ENCODE assay signal across 7 cellular contexts in genomic region chr2:27428978-27429541, GRCh38. TPM values are rescaled to one million over a fixed set of nuclear protein-coding genes. Genes with fewer than 3 reads are reported as not detected.
DNase-seq lines count a peak whose midpoint lies in the region; ATAC-seq and TF ChIP-seq lines count a peak whose summit lies in the region.

No MANE protein-coding gene starts in this region.

- DNase-seq in HCT116 (ENCODE audit: low read depth, low spot score) (peak; percentile 64), MM.1S (peak; percentile 90), T-helper 9 cell (peak; percentile 52), body of pancreas (peak; percentile 88 to 92 (median 91)), gastrocnemius medialis (peak; percentile 72 to 82)

- POLR2A ChIA-PET in HCT116 (lab: Charles Lee), result interaction anchor here (1.3 to 2.7 kb wide), 3 partner anchors 15 to 254 kb away, joined by 3 to 22 read pairs (median 7); partner anchors contain the start of gene PPM1G

- H4K20me1 ChIP-seq in HCT116 (ENCODE audit: insufficient read depth), result no peaks in the 10 kb centered on the region
- no peaks in the 10 kb centered on the region; the same call in 1 of the 2 replicates for H4K20me1 ChIP-seq in MM.1S (ENCODE audit: insufficient read depth, low read length)

- H3K4me1 ChIP-seq in HCT116 (ENCODE audit: control insufficient read depth in 1 of 2, insufficient read depth in 2 of 2, low read length in 2 of 2) (peaks cover 22 to 36% of the 10 kb centered on the region in 2 experiments), MM.1S (ENCODE audit: low read length) (peaks cover 9% of the 10 kb centered on the region; the same call in 1 of the 2 replicates), body of pancreas (peaks cover 40% of the 10 kb centered on the region), gastrocnemius medialis (peaks cover 34 to 43% of the 10 kb centered on the region in 2 donors)

- RAD21 ChIA-PET in HCT116 (lab: Charles Lee; ENCODE audit: low non-redundant PET in 1 of 2, low total read pairs in 2 of 2, uncharacterized antibody in 2 of 2, unreplicated experiment in 2 of 2), result interaction anchor here in 1 of 2 experiments (0.9 kb wide), 1 partner anchor 199 kb away, joined by 3 read pairs; the partner anchor contains the start of genes CCDC121 and GPN1

- no peaks in the 10 kb centered on the region for H3K9me2 ChIP-seq in HCT116 (ENCODE audit: insufficient read depth)
- H3K9me2 ChIP-seq in MM.1S (replicated peaks; ENCODE audit: insufficient read depth, low read length), result no peaks in the 10 kb centered on the region

- BruUV-seq in HCT116 (replicated peaks; lab: Mats Ljungman, UMichigan), result no TSS peak

- 1% methylated on average over 16 to 39 of the region's 51 CpGs for WGBS in body of pancreas, 2 donors

- TF ChIP-seq RAD21 in HCT116 (IDR thresholded peaks at IDR 0.05; ENCODE audit: low read depth), result no peak

- H3K4me3 ChIP-seq in GM12875 (ENCODE audit: low read depth, low read length) (peak overlapping the region; percentile 97), HCT116 (replicated peaks in 1 of 2; ENCODE audit: low read depth in 1 of 2, low read length in 2 of 2) (peak overlapping the region; percentile 85 to 92), MM.1S (ENCODE audit: low read length) (peak overlapping the region; percentile 88), body of pancreas (peak overlapping the region; percentile 76 to 90), iPS-11a (ENCODE audit: low read depth, low read length) (peak overlapping the region; percentile 78), gastrocnemius medialis (peak overlapping the region; percentile 81 to 100 (median 98))

- in situ Hi-C loops in gastrocnemius medialis (cut with MboI; ENCODE audit: low sequenced_read_pairs in 4 of 4), result no loop called here

- peaks cover 2 to 10% of the 10 kb centered on the region in 2 experiments; a peak in 3 of 4 replicates for H3K36me3 ChIP-seq in HCT116 (ENCODE audit: control insufficient read depth in 1 of 2, insufficient read depth in 2 of 2, low read length in 2 of 2)
- peaks cover 2% of the 10 kb centered on the region; the same call in 1 of the 2 replicates for H3K36me3 ChIP-seq in MM.1S (replicated peaks; ENCODE audit: insufficient read depth, low read length)
- H3K36me3 ChIP-seq in body of pancreas (replicated peaks in 1 of 2; ENCODE audit: insufficient read depth in 1 of 2, low read depth in 2 of 2), result peaks cover 5 to 7% of the 10 kb centered on the region in 2 donors
- H3K36me3 ChIP-seq in gastrocnemius medialis, result peaks cover 4 to 11% of the 10 kb centered on the region in 2 donors

- H3K27ac ChIP-seq in HCT116 (ENCODE audit: low read depth, low read length), result peak overlapping the region; percentile 93
- peak overlapping the region; percentile 85; the same call in 1 of the 2 replicates for H3K27ac ChIP-seq in MM.1S (ENCODE audit: low read length)
- peak overlapping the region; percentile 96 to 99 (median 97) for H3K27ac ChIP-seq in body of pancreas
- peak overlapping the region; percentile 93 to 100 (median 100) for H3K27ac ChIP-seq in gastrocnemius medialis

- peak; percentile 88 for ATAC-seq in HCT116
- peak; percentile 87 for ATAC-seq in body of pancreas
- peak; percentile 84 to 85 for ATAC-seq in gastrocnemius medialis

- no peak for TF ChIP-seq CTCF in GM12875 (IDR thresholded peaks at IDR 0.05; ENCODE audit: borderline replicate concordance, insufficient read depth, low read depth, low read length)
- no peak for TF ChIP-seq CTCF in HCT116 (IDR thresholded peaks at IDR 0.05 in 2 of 3, conservative IDR thresholded peaks at IDR 0.05 in 1 of 3; ENCODE audit: borderline replicate concordance in 1 of 3, insufficient read depth in 1 of 3, low read depth in 2 of 3, low read length in 2 of 3)
- no peak for TF ChIP-seq CTCF in MM.1S (IDR thresholded peaks at IDR 0.05; ENCODE audit: low read length)
- TF ChIP-seq CTCF in body of pancreas (IDR thresholded peaks at IDR 0.05), result peak in 1 of 7 experiments; percentile 9
- TF ChIP-seq CTCF in gastrocnemius medialis (IDR thresholded peaks at IDR 0.05 in 4 of 5, conservative IDR thresholded peaks at IDR 0.05 in 1 of 5), result no peak

- intact Hi-C loops in HCT116 (cut with micrococcal nuclease), result loop anchor here (2.0 to 10.0 kb wide), 2 partner anchors 20 to 156 kb away; partner anchors contain the start of genes PPM1G and ZNF512
- intact Hi-C loops in body of pancreas (cut with DNase I), result no loop called here
- intact Hi-C loops in gastrocnemius medialis (cut with DNase I; ENCODE audit: low total_unique reads), result loop anchor here (1.0 to 2.0 kb wide), 2 partner anchors 20 to 48 kb away; partner anchors contain the start of genes PPM1G and ZNF513

- peak overlapping the region; percentile 86 for H3K4me2 ChIP-seq in HCT116 (ENCODE audit: low read length)
- peak overlapping the region; percentile 96 for H3K4me2 ChIP-seq in MM.1S (ENCODE audit: low read depth, low read length)

- H3K9me3 ChIP-seq in HCT116 (ENCODE audit: control insufficient read depth in 1 of 2, insufficient read depth in 1 of 2, low read depth in 1 of 2, low read length in 2 of 2), result no peaks in the 10 kb centered on the region
- no peaks in the 10 kb centered on the region for H3K9me3 ChIP-seq in MM.1S (replicated peaks; ENCODE audit: insufficient read depth, low read length)
- H3K9me3 ChIP-seq in body of pancreas, result no peaks in the 10 kb centered on the region
- H3K9me3 ChIP-seq in gastrocnemius medialis, result no peaks in the 10 kb centered on the region

- TF ChIP-seq POLR2A in HCT116 (IDR thresholded peaks at IDR 0.05; ENCODE audit: borderline replicate concordance, extremely low read depth, insufficient read depth, insufficient read length), result no peak
- no peak for TF ChIP-seq POLR2A in body of pancreas (IDR thresholded peaks at IDR 0.05)
- TF ChIP-seq POLR2A in gastrocnemius medialis (IDR thresholded peaks at IDR 0.05), result no peak

- peaks cover 19% of the 10 kb centered on the region for H3F3A ChIP-seq in MM.1S (ENCODE audit: insufficient read depth, low read length)

- H3K27me3 ChIP-seq in HCT116 (ENCODE audit: insufficient read depth, low read length) (no peaks in the 10 kb centered on the region), MM.1S (replicated peaks; ENCODE audit: insufficient read depth, low read length) (no peaks in the 10 kb centered on the region), body of pancreas (no peaks in the 10 kb centered on the region), gastrocnemius medialis (no peaks in the 10 kb centered on the region)

- CTCF ChIA-PET in HCT116 (lab: Charles Lee), result interaction anchor here (1.3 to 2.2 kb wide), 4 partner anchors 11 to 21 kb away, joined by 3 to 6 read pairs (median 4); no protein-coding TSS in a partner anchor

- peak overlapping the region; percentile 91 for H3K9ac ChIP-seq in HCT116 (ENCODE audit: low read length)
- H3K9ac ChIP-seq in MM.1S (ENCODE audit: low read length), result peak overlapping the region; percentile 95

- H2AFZ ChIP-seq in HCT116 (ENCODE audit: low read depth, low read length, poor library complexity, severe bottlenecking), result no peak overlapping the region
- H2AFZ ChIP-seq in MM.1S (ENCODE audit: low read length), result peak overlapping the region; percentile 97

- peaks cover 38% of the 10 kb centered on the region for H3K79me2 ChIP-seq in HCT116 (ENCODE audit: insufficient read depth, low read length)
- H3K79me2 ChIP-seq in MM.1S (ENCODE audit: low read length), result peaks cover 38% of the 10 kb centered on the region

TF ChIP-seq in HCT116, 20 proteins besides CTCF, POLR2A, EP300 and RAD21 (continues in another document):
- peak; percentile 50; the same call in 1 of the 2 replicates for TF ChIP-seq EGR1 (IDR thresholded peaks at IDR 0.05; ENCODE audit: low read depth)
- TF ChIP-seq EZH2phosphoT487 (IDR thresholded peaks at IDR 0.05; ENCODE audit: borderline replicate concordance), result no peak
- no peak for TF ChIP-seq YY1 (IDR thresholded peaks at IDR 0.05; ENCODE audit: extremely low read depth, insufficient replicate concordance, low read depth, low read length)
- TF ChIP-seq CEBPB (IDR thresholded peaks at IDR 0.05; ENCODE audit: low read depth), result no peak
- no peak for TF ChIP-seq ZNF274 (IDR thresholded peaks at IDR 0.05; ENCODE audit: low read depth, low read length)
- no peak for TF ChIP-seq ZBTB33 (IDR thresholded peaks at IDR 0.05; ENCODE audit: extremely low read depth, insufficient replicate concordance, low read length)
- no peak for TF ChIP-seq SRF (IDR thresholded peaks at IDR 0.05; ENCODE audit: low read depth)
- peak; percentile 97 for TF ChIP-seq TCF7L2 (IDR thresholded peaks at IDR 0.05; ENCODE audit: borderline replicate concordance, extremely low read depth, insufficient read depth, insufficient read length)

RNA-seq across cellular contexts. Expression of gene NRBP1, which starts 0.6 kb away (rescaled TPM):
- total RNA-seq in HCT116 (2021; ENCODE audit: unreplicated experiment), result 79.1 TPM
- polyA plus RNA-seq in HCT116 (2012), result 70.1 and 81.7 TPM in 2 replicates
- total RNA-seq in body of pancreas, result 10 to 100 TPM; 34.2 to 36.6 TPM
- 100 to 1,000 TPM in 3 of 4 donors, 10 to 100 TPM in 1; 91.8 to 125 (median 120) TPM for total RNA-seq in gastrocnemius medialis

RNA-seq across cellular contexts. Expression of gene KRTCAP3, which starts 13.1 kb away (rescaled TPM):
- total RNA-seq in HCT116 (2021; ENCODE audit: unreplicated experiment), result 65.7 TPM
- polyA plus RNA-seq in HCT116 (2012), result 107 and 120 TPM in 2 replicates
- 10 to 100 TPM; 11.9 to 25.2 TPM for total RNA-seq in body of pancreas
- total RNA-seq in gastrocnemius medialis, result 1 to 10 TPM in 1 of 4 donors, under 1 TPM in 1, not detected in 2; 0.93 to 2.1 TPM

RNA-seq across cellular contexts. Expression of gene PPM1G, which starts 19.7 kb away (rescaled TPM):
- 140 TPM for total RNA-seq in HCT116 (2021; ENCODE audit: unreplicated experiment)
- polyA plus RNA-seq in HCT116 (2012), result 145 and 152 TPM in 2 replicates
- total RNA-seq in body of pancreas, result 10 to 100 TPM; 36.3 to 49.4 TPM
- total RNA-seq in gastrocnemius medialis, result 100 to 1,000 TPM in 1 of 4 donors, 10 to 100 TPM in 3; 47.2 to 111 (median 92.2) TPM

RNA-seq across cellular contexts. Expression of gene ZNF513, which starts 48.5 kb away (rescaled TPM):
- 12.8 TPM for total RNA-seq in HCT116 (2021; ENCODE audit: unreplicated experiment)
- 11.2 and 13.2 TPM in 2 replicates for polyA plus RNA-seq in HCT116 (2012)
- total RNA-seq in body of pancreas, result 10 to 100 TPM; 11.7 to 22.1 TPM
- total RNA-seq in gastrocnemius medialis, result 1 to 10 TPM; 2.0 to 7.6 (median 4.5) TPM

RNA-seq across cellular contexts. Expression of gene SNX17, which starts 58.6 kb away (rescaled TPM):
- total RNA-seq in HCT116 (2021; ENCODE audit: unreplicated experiment), result 90.5 TPM
- 65.3 and 73.1 TPM in 2 replicates for polyA plus RNA-seq in HCT116 (2012)
- total RNA-seq in body of pancreas, result 10 to 100 TPM; 50.4 to 70.8 TPM
- 10 to 100 TPM; 47.2 to 91.5 (median 56.3) TPM for total RNA-seq in gastrocnemius medialis

Comparison
In these comparisons a context has a peak if more than half of its experiments do, and no peak if none do; other contexts are left out.
1. Peak in every context shown above with its lines: DNase-seq, ATAC-seq, H3K4me3 ChIP-seq and H3K27ac ChIP-seq.
2. RNA of gene KRTCAP3, which starts 13.1 kb away (total RNA-seq): 65.7 TPM in HCT116 (single experiment) and 11.9 to 25.2 TPM in body of pancreas; 0.93 to 2.1 TPM in gastrocnemius medialis; every median in the first group is over 4 times any median in the second.